Comparison of ENCODE assay signal across 8 cellular contexts in genomic region chr3:99920530-99921376, GRCh38.
DNase-seq lines count a peak whose midpoint lies in the region; ATAC-seq and TF ChIP-seq lines count a peak whose summit lies in the region.

No MANE protein-coding gene starts in this region.

- peaks cover 36% of the 10 kb centered on the region for H3K4me1 Mint-ChIP-seq in GM23338
- H3K4me1 Mint-ChIP-seq in progenitor cell of endocrine pancreas (ENCODE audit: low read depth), result peaks cover 50% of the 10 kb centered on the region
- H3K4me1 Mint-ChIP-seq in CD4-positive, alpha-beta T cell (ENCODE audit: low read depth), result peaks cover 6% of the 10 kb centered on the region

- H3K27me3 ChIP-seq in GM23338 (ENCODE audit: insufficient read depth), result no peaks in the 10 kb centered on the region
- H3K27me3 ChIP-seq in CD4-positive, alpha-beta T cell (ENCODE audit: control insufficient read depth, insufficient read depth, low read length), result no peaks in the 10 kb centered on the region

- no peaks in the 10 kb centered on the region; the same call in 2 of the 3 replicates for H3K9me3 Mint-ChIP-seq in GM23338
- peaks cover 12% of the 10 kb centered on the region for H3K9me3 Mint-ChIP-seq in progenitor cell of endocrine pancreas (ENCODE audit: low read depth)
- H3K9me3 Mint-ChIP-seq in CD4-positive, alpha-beta T cell, result no peaks in the 10 kb centered on the region

- peak overlapping the region; percentile 89 for H3K27ac Mint-ChIP-seq in GM23338
- H3K27ac Mint-ChIP-seq in progenitor cell of endocrine pancreas, result peak overlapping the region; percentile 97
- no peak overlapping the region for H3K27ac Mint-ChIP-seq in CD4-positive, alpha-beta T cell

- no peaks in the 10 kb centered on the region for H3K9me2 ChIP-seq in GM23338 (ENCODE audit: insufficient read depth)

- H3K4me3 ChIP-seq in GM23338 (no peak overlapping the region), fibroblast of the aortic adventitia (ENCODE audit: low read depth, low read length) (no peak overlapping the region)

- CTCF ChIA-PET in CD4-positive, alpha-beta T cell (lab: Charles Lee), result no interaction called here

- H2AFZ ChIP-seq in GM23338, result no peak overlapping the region

- POLR2A ChIA-PET in CD4-positive, alpha-beta T cell (lab: Charles Lee), result no interaction called here

- TF ChIP-seq CTCF in GM23338 (conservative IDR thresholded peaks at IDR 0.05; ENCODE audit: low read depth in 2 of 2), result peak in 1 of 2 experiments; percentile 11; a peak in 1 of 4 replicates
- no peak for TF ChIP-seq CTCF in fibroblast of the aortic adventitia (IDR thresholded peaks at IDR 0.05; ENCODE audit: insufficient read depth, low read length)
- TF ChIP-seq CTCF in progenitor cell of endocrine pancreas (IDR thresholded peaks at IDR 0.05; ENCODE audit: unreplicated experiment), result no peak
- TF ChIP-seq CTCF in CD4-positive, alpha-beta T cell (IDR thresholded peaks at IDR 0.05), result no peak

- no peaks in the 10 kb centered on the region for H4K20me1 ChIP-seq in GM23338 (replicated peaks; ENCODE audit: insufficient read depth)

- H3K36me3 ChIP-seq in GM23338 (ENCODE audit: insufficient read depth), result no peaks in the 10 kb centered on the region

- H3K4me1 ChIP-seq in GM23338 (ENCODE audit: insufficient read depth), result peaks cover 37% of the 10 kb centered on the region

- H3K27ac ChIP-seq in GM23338 (ENCODE audit: low read depth), result peak overlapping the region; percentile 70
- no peak overlapping the region for H3K27ac ChIP-seq in CD4-positive, alpha-beta T cell (ENCODE audit: low read depth, low read length)

- H3K9me3 ChIP-seq in CD4-positive, alpha-beta T cell (ENCODE audit: control insufficient read depth, low read length), result no peaks in the 10 kb centered on the region

- H3K4me3 Mint-ChIP-seq in GM23338 (no peak overlapping the region), progenitor cell of endocrine pancreas (ENCODE audit: low read depth) (peak overlapping the region; percentile 25)
- H3K4me3 Mint-ChIP-seq in CD4-positive, alpha-beta T cell, result no peak overlapping the region

- H3K27me3 Mint-ChIP-seq in GM23338 (ENCODE audit: insufficient read depth, low read depth, poor library complexity) (no peaks in the 10 kb centered on the region), progenitor cell of endocrine pancreas (no peaks in the 10 kb centered on the region)
- no peaks in the 10 kb centered on the region for H3K27me3 Mint-ChIP-seq in CD4-positive, alpha-beta T cell

- no peaks in the 10 kb centered on the region for H3F3A ChIP-seq in GM23338 (replicated peaks; ENCODE audit: low read depth)

- H3K4me2 ChIP-seq in GM23338, result peak overlapping the region; percentile 17

- ATAC-seq in GM23338, result peak; percentile 84
- ATAC-seq in HG02970 (IDR thresholded peaks at IDR 0.05; ENCODE audit: low FRiP score, unreplicated experiment), result no peak
- ATAC-seq in CD4-positive, alpha-beta T cell (ENCODE audit: poor library complexity), result no peak

- peaks cover 5% of the 10 kb centered on the region for H3K79me2 ChIP-seq in GM23338 (replicated peaks; ENCODE audit: insufficient read depth)

- intact Hi-C loops in CD4-positive, alpha-beta T cell (cut with DNase I, micrococcal nuclease), result no loop called here

- peak; percentile 50 for DNase-seq in GM23338 (ENCODE audit: low spot score)
- DNase-seq in OCI-M1 (lab: John Stamatoyannopoulos, UW), result peak; percentile 60
- peak; percentile 73 for DNase-seq in fibroblast of the aortic adventitia (ENCODE audit: low read depth)
- no peak for DNase-seq in progenitor cell of endocrine pancreas (ENCODE audit: low spot score, unreplicated experiment)
- no peak for DNase-seq in stimulated activated CD4-positive, alpha-beta T cell treated with anti-CD3 and anti-CD28 coated beads, Interleukin-2, amount 100 ng/mL, for 48 hours
- DNase-seq in CD4-positive, alpha-beta T cell, result no peak
- DNase-seq in NCI-H187 treated with DMSO at 0.1 percent for 48 hours (lab: John Stamatoyannopoulos, UW), result no peak

- H3K36me3 Mint-ChIP-seq in GM23338 (ENCODE audit: low read depth), result no peaks in the 10 kb centered on the region; the same call in 2 of the 3 replicates
- H3K36me3 Mint-ChIP-seq in progenitor cell of endocrine pancreas (ENCODE audit: insufficient read depth), result peaks cover 7% of the 10 kb centered on the region
- peaks cover 23% of the 10 kb centered on the region for H3K36me3 Mint-ChIP-seq in CD4-positive, alpha-beta T cell (ENCODE audit: low read depth)

TF ChIP-seq in GM23338, 12 proteins besides CTCF, POLR2A, EP300 and RAD21 (continues in another document):
- TF ChIP-seq EZH2phosphoT487 (IDR thresholded peaks at IDR 0.05; ENCODE audit: unreplicated experiment) (no peak), ZNF331 (CRISPR knock-in tag; IDR thresholded peaks at IDR 0.05; ENCODE audit: low read depth) (no peak), NANOG (IDR thresholded peaks at IDR 0.05; ENCODE audit: borderline replicate concordance) (no peak), CREB1 (CRISPR knock-in tag; IDR thresholded peaks at IDR 0.05; ENCODE audit: low read depth) (no peak), ZNF462 (CRISPR knock-in tag; IDR thresholded peaks at IDR 0.05) (no peak), STAT1 (IDR thresholded peaks at IDR 0.05; ENCODE audit: unreplicated experiment) (no peak)

Comparison
In these comparisons a context has a peak if more than half of its experiments do, and no peak if none do; other contexts are left out.
1. DNase-seq: peak in GM23338 (single experiment), OCI-M1 (single experiment) and fibroblast of the aortic adventitia (single experiment); none in progenitor cell of endocrine pancreas (single experiment), stimulated activated CD4-positive, alpha-beta T cell treated with anti-CD3 and anti-CD28 coated beads, Interleukin-2, amount 100 ng/mL, for 48 hours (0 of 2), CD4-positive, alpha-beta T cell (0 of 10) and NCI-H187 treated with DMSO at 0.1 percent for 48 hours (single experiment).